Comparison of ENCODE assay signal across 1 cellular context in the genomic region with DNA sequence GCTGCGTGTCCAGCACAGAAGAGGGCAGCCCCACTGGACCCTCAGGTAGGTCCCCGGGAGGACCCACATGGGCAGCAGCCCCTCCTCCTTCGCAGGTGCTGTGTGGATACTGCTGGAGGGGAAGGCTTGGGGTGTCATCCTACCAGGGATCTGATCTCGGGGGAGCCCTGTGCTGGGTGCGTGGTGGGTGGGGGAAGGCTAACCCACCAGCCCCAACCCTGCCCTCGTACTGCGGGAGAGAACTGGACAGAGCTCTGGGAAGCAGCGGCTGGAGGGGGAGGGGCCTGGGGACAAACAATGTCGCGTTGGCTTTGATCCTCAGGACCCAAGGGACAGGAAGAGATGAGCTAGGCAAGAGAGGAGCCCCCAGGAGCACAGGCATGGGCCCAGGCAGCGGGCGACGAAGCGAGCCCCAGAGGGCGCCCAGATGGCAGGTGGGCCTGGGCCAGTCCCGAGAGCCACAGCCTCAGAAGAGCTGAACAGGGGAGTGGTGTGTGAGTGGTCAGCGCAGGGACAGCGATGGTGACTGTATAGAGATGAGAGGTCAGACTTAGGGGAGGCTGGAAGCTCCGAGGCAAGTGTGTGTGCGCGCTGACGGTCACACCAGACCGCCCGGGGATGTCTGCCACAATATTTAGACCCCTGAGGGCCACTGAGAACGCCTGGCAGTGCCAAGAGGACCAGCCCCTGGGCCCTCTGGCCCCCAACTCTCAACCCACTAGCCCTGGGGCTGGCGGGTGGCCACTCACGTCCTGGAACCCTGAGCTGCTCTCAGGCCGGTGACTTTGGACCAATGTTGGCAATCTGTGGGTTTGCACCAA.
TF ChIP-seq lines count a peak whose summit lies in the region.

No MANE protein-coding gene starts in this region.

TF ChIP-seq in HepG2, 621 proteins besides CTCF, POLR2A, EP300 and RAD21 (continued from another document and continues in another):
- TF ChIP-seq, protein P1, sequence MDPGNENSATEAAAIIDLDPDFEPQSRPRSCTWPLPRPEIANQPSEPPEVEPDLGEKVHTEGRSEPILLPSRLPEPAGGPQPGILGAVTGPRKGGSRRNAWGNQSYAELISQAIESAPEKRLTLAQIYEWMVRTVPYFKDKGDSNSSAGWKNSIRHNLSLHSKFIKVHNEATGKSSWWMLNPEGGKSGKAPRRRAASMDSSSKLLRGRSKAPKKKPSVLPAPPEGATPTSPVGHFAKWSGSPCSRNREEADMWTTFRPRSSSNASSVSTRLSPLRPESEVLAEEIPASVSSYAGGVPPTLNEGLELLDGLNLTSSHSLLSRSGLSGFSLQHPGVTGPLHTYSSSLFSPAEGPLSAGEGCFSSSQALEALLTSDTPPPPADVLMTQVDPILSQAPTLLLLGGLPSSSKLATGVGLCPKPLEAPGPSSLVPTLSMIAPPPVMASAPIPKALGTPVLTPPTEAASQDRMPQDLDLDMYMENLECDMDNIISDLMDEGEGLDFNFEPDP (CRISPR knock-in tag; conservative IDR thresholded peaks at IDR 0.05) = no peak
- peak; percentile 50; the same call in 1 of the 2 replicates for TF ChIP-seq ZIK1 (CRISPR knock-in tag; IDR thresholded peaks at IDR 0.05; ENCODE audit: borderline replicate concordance, low read depth)
- TF ChIP-seq, protein P2, sequence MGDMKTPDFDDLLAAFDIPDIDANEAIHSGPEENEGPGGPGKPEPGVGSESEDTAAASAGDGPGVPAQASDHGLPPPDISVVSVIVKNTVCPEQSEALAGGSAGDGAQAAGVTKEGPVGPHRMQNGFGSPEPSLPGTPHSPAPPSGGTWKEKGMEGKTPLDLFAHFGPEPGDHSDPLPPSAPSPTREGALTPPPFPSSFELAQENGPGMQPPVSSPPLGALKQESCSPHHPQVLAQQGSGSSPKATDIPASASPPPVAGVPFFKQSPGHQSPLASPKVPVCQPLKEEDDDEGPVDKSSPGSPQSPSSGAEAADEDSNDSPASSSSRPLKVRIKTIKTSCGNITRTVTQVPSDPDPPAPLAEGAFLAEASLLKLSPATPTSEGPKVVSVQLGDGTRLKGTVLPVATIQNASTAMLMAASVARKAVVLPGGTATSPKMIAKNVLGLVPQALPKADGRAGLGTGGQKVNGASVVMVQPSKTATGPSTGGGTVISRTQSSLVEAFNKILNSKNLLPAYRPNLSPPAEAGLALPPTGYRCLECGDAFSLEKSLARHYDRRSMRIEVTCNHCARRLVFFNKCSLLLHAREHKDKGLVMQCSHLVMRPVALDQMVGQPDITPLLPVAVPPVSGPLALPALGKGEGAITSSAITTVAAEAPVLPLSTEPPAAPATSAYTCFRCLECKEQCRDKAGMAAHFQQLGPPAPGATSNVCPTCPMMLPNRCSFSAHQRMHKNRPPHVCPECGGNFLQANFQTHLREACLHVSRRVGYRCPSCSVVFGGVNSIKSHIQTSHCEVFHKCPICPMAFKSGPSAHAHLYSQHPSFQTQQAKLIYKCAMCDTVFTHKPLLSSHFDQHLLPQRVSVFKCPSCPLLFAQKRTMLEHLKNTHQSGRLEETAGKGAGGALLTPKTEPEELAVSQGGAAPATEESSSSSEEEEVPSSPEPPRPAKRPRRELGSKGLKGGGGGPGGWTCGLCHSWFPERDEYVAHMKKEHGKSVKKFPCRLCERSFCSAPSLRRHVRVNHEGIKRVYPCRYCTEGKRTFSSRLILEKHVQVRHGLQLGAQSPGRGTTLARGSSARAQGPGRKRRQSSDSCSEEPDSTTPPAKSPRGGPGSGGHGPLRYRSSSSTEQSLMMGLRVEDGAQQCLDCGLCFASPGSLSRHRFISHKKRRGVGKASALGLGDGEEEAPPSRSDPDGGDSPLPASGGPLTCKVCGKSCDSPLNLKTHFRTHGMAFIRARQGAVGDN (CRISPR knock-in tag; IDR thresholded peaks at IDR 0.05) = peak; percentile 77
- TF ChIP-seq, protein P3, sequence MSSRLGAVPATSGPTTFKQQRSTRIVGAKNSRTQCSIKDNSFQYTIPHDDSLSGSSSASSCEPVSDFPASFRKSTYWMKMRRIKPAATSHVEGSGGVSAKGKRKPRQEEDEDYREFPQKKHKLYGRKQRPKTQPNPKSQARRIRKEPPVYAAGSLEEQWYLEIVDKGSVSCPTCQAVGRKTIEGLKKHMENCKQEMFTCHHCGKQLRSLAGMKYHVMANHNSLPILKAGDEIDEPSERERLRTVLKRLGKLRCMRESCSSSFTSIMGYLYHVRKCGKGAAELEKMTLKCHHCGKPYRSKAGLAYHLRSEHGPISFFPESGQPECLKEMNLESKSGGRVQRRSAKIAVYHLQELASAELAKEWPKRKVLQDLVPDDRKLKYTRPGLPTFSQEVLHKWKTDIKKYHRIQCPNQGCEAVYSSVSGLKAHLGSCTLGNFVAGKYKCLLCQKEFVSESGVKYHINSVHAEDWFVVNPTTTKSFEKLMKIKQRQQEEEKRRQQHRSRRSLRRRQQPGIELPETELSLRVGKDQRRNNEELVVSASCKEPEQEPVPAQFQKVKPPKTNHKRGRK (CRISPR knock-in tag; IDR thresholded peaks at IDR 0.05) = no peak
- TF ChIP-seq CREM (IDR thresholded peaks at IDR 0.05) = peak; percentile 14; the same call in 1 of the 2 replicates
- no peak for TF ChIP-seq CREM (CRISPR knock-in tag; IDR thresholded peaks at IDR 0.05)
- TF ChIP-seq FOSL1 (CRISPR knock-in tag; IDR thresholded peaks at IDR 0.05; ENCODE audit: borderline replicate concordance) = no peak
- no peak for TF ChIP-seq ZNF367 (CRISPR knock-in tag; IDR thresholded peaks at IDR 0.05; ENCODE audit: borderline replicate concordance)
- TF ChIP-seq FOXA3 (CRISPR knock-in tag; IDR thresholded peaks at IDR 0.05) = no peak; the same call in 1 of the 2 replicates
- TF ChIP-seq KDM1A (CRISPR knock-in tag; IDR thresholded peaks at IDR 0.05) = no peak
- no peak; the same call in 1 of the 2 replicates for TF ChIP-seq SATB2 (CRISPR knock-in tag; IDR thresholded peaks at IDR 0.05)
- peak; percentile 75 for TF ChIP-seq PHF5A (CRISPR knock-in tag; IDR thresholded peaks at IDR 0.05; ENCODE audit: low read depth, unreplicated experiment)
- TF ChIP-seq ZSCAN12 (CRISPR knock-in tag; IDR thresholded peaks at IDR 0.05) = no peak
- TF ChIP-seq HMG20B (CRISPR knock-in tag; conservative IDR thresholded peaks at IDR 0.05) = no peak
- TF ChIP-seq KMT2A (CRISPR knock-in tag; IDR thresholded peaks at IDR 0.05) = 0 out of 2 replicates have a peak, but pooled peaks have one; percentile 27
- TF ChIP-seq, protein P4, sequence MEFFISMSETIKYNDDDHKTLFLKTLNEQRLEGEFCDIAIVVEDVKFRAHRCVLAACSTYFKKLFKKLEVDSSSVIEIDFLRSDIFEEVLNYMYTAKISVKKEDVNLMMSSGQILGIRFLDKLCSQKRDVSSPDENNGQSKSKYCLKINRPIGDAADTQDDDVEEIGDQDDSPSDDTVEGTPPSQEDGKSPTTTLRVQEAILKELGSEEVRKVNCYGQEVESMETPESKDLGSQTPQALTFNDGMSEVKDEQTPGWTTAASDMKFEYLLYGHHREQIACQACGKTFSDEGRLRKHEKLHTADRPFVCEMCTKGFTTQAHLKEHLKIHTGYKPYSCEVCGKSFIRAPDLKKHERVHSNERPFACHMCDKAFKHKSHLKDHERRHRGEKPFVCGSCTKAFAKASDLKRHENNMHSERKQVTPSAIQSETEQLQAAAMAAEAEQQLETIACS (CRISPR knock-in tag; IDR thresholded peaks at IDR 0.05) = no peak
- TF ChIP-seq SUZ12 (IDR thresholded peaks at IDR 0.05; ENCODE audit: low read depth, low read length) = no peak
- no peak for TF ChIP-seq RXRA (CRISPR knock-in tag; IDR thresholded peaks at IDR 0.05)
- TF ChIP-seq SP4 (CRISPR knock-in tag; IDR thresholded peaks at IDR 0.05) = peak; percentile 60; the same call in 1 of the 2 replicates
- no peak for TF ChIP-seq REXO4 (CRISPR knock-in tag; IDR thresholded peaks at IDR 0.05; ENCODE audit: borderline replicate concordance)
- TF ChIP-seq ZNF547 (CRISPR knock-in tag; IDR thresholded peaks at IDR 0.05) = no peak
- no peak; the same call in 1 of the 2 replicates for TF ChIP-seq ZMYM2 (CRISPR knock-in tag; IDR thresholded peaks at IDR 0.05)
- TF ChIP-seq, protein P5, sequence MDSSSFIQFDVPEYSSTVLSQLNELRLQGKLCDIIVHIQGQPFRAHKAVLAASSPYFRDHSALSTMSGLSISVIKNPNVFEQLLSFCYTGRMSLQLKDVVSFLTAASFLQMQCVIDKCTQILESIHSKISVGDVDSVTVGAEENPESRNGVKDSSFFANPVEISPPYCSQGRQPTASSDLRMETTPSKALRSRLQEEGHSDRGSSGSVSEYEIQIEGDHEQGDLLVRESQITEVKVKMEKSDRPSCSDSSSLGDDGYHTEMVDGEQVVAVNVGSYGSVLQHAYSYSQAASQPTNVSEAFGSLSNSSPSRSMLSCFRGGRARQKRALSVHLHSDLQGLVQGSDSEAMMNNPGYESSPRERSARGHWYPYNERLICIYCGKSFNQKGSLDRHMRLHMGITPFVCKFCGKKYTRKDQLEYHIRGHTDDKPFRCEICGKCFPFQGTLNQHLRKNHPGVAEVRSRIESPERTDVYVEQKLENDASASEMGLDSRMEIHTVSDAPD (CRISPR knock-in tag; IDR thresholded peaks at IDR 0.05) = no peak
- TF ChIP-seq ZNF20 (CRISPR knock-in tag; IDR thresholded peaks at IDR 0.05) = no peak
- TF ChIP-seq, protein P6, sequence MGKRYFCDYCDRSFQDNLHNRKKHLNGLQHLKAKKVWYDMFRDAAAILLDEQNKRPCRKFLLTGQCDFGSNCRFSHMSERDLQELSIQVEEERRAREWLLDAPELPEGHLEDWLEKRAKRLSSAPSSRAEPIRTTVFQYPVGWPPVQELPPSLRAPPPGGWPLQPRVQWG (CRISPR knock-in tag; IDR thresholded peaks at IDR 0.05; ENCODE audit: borderline replicate concordance, low read depth) = no peak
- TF ChIP-seq ZNF775 (CRISPR knock-in tag; IDR thresholded peaks at IDR 0.05; ENCODE audit: borderline replicate concordance) = no peak
- TF ChIP-seq ZNF614 (CRISPR knock-in tag; IDR thresholded peaks at IDR 0.05; ENCODE audit: borderline replicate concordance) = 0 out of 2 replicates have a peak, but pooled peaks have one; percentile 15
- TF ChIP-seq SMAD1 (CRISPR knock-in tag; IDR thresholded peaks at IDR 0.05; ENCODE audit: borderline replicate concordance, low read depth) = no peak
- TF ChIP-seq ZNF629 (CRISPR knock-in tag; conservative IDR thresholded peaks at IDR 0.05) = no peak
- no peak for TF ChIP-seq ZNF7 (CRISPR knock-in tag; IDR thresholded peaks at IDR 0.05)
- TF ChIP-seq PTBP1 (IDR thresholded peaks at IDR 0.05; ENCODE audit: low read depth, low read length, poor library complexity, severe bottlenecking) = no peak
- TF ChIP-seq, protein P7, sequence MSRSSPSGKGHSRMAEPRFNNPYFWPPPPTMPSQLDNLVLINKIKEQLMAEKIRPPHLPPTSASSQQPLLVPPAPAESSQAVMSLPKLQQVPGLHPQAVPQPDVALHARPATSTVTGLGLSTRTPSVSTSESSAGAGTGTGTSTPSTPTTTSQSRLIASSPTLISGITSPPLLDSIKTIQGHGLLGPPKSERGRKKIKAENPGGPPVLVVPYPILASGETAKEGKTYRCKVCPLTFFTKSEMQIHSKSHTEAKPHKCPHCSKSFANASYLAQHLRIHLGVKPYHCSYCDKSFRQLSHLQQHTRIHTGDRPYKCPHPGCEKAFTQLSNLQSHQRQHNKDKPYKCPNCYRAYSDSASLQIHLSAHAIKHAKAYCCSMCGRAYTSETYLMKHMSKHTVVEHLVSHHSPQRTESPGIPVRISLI (CRISPR knock-in tag; IDR thresholded peaks at IDR 0.05; ENCODE audit: borderline replicate concordance) = no peak
- TF ChIP-seq RFXAP (CRISPR knock-in tag; IDR thresholded peaks at IDR 0.05; ENCODE audit: borderline replicate concordance) = no peak
- peak; percentile 79; the same call in 1 of the 2 replicates for TF ChIP-seq ZNF598 (CRISPR knock-in tag; IDR thresholded peaks at IDR 0.05; ENCODE audit: borderline replicate concordance)
- TF ChIP-seq CHD4 (IDR thresholded peaks at IDR 0.05; ENCODE audit: borderline replicate concordance, low read length) = no peak
- TF ChIP-seq, protein P8, sequence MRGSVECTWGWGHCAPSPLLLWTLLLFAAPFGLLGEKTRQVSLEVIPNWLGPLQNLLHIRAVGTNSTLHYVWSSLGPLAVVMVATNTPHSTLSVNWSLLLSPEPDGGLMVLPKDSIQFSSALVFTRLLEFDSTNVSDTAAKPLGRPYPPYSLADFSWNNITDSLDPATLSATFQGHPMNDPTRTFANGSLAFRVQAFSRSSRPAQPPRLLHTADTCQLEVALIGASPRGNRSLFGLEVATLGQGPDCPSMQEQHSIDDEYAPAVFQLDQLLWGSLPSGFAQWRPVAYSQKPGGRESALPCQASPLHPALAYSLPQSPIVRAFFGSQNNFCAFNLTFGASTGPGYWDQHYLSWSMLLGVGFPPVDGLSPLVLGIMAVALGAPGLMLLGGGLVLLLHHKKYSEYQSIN (CRISPR knock-in tag; IDR thresholded peaks at IDR 0.05; ENCODE audit: borderline replicate concordance) = no peak
- TF ChIP-seq SP2 (CRISPR knock-in tag; IDR thresholded peaks at IDR 0.05) = peak; percentile 11; the same call in 1 of the 2 replicates
- TF ChIP-seq TGIF2 (CRISPR knock-in tag; IDR thresholded peaks at IDR 0.05) = no peak
- TF ChIP-seq, protein P9, sequence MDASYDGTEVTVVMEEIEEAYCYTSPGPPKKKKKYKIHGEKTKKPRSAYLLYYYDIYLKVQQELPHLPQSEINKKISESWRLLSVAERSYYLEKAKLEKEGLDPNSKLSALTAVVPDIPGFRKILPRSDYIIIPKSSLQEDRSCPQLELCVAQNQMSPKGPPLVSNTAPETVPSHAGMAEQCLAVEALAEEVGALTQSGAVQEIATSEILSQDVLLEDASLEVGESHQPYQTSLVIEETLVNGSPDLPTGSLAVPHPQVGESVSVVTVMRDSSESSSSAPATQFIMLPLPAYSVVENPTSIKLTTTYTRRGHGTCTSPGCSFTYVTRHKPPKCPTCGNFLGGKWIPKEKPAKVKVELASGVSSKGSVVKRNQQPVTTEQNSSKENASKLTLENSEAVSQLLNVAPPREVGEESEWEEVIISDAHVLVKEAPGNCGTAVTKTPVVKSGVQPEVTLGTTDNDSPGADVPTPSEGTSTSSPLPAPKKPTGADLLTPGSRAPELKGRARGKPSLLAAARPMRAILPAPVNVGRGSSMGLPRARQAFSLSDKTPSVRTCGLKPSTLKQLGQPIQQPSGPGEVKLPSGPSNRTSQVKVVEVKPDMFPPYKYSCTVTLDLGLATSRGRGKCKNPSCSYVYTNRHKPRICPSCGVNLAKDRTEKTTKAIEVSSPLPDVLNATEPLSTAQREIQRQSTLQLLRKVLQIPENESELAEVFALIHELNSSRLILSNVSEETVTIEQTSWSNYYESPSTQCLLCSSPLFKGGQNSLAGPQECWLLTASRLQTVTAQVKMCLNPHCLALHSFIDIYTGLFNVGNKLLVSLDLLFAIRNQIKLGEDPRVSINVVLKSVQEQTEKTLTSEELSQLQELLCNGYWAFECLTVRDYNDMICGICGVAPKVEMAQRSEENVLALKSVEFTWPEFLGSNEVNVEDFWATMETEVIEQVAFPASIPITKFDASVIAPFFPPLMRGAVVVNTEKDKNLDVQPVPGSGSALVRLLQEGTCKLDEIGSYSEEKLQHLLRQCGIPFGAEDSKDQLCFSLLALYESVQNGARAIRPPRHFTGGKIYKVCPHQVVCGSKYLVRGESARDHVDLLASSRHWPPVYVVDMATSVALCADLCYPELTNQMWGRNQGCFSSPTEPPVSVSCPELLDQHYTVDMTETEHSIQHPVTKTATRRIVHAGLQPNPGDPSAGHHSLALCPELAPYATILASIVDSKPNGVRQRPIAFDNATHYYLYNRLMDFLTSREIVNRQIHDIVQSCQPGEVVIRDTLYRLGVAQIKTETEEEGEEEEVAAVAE (CRISPR knock-in tag; IDR thresholded peaks at IDR 0.05; ENCODE audit: borderline replicate concordance) = 0 out of 2 replicates have a peak, but pooled peaks have one; percentile 36
- TF ChIP-seq ZNF337 (CRISPR knock-in tag; IDR thresholded peaks at IDR 0.05; ENCODE audit: borderline replicate concordance, low read depth) = peak; percentile 79; the same call in 1 of the 2 replicates
- TF ChIP-seq ZNF317 (CRISPR knock-in tag; IDR thresholded peaks at IDR 0.05) = no peak
- peak; percentile 14; the same call in 1 of the 2 replicates for TF ChIP-seq GATAD1 (CRISPR knock-in tag; IDR thresholded peaks at IDR 0.05)
- no peak for TF ChIP-seq ZFP90 (CRISPR knock-in tag; IDR thresholded peaks at IDR 0.05; ENCODE audit: borderline replicate concordance)
- no peak for TF ChIP-seq HES4 (CRISPR knock-in tag; IDR thresholded peaks at IDR 0.05; ENCODE audit: borderline replicate concordance)
- TF ChIP-seq ZMYM4 (CRISPR knock-in tag; IDR thresholded peaks at IDR 0.05) = no peak
